8 cellular contexts compared by ENCODE assay signal in the genomic region with DNA sequence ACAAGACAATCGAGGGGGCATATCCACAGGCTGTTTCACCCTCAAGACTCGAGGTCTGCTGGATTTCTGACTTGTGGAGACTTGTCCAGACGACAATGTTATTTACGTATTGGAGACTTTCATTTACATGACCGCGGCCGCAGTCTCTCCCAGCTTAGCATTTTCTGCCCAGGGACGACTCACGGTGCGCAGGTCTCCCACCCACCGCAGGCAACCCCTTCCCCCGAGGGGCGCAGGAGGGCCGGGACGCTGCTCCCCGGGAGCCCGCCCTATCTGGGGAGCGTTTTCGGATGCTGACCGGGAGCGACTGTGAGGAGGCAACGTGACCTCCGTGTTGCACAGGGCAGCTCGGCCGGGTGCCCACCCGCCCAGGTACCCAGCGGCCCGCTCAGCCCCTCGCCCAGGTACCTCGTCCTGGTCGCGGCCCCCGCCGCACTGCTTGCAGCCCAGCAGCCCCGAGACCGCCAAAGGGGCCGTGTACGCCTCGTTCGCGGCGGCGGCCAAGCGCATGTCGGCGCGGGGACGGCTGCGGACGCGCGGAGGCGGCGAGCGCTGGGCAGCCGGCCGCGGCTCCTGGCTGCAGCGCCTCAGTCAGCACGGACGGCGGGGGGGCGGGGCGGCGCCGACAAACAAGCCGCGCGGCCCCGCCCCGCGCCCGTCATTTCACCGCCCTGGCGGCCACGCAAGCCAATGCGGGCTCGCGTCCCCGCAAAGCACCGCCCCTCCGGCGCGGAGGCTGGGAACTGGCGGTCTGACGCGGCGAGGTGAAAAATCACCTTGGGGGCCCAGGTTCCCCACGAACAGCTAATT.
DNase-seq lines count a peak whose midpoint lies in the region; ATAC-seq, FAIRE-seq and TF ChIP-seq lines count a peak whose summit lies in the region.

No MANE protein-coding gene starts in this region.

- WGBS in A549 (ENCODE audit: missing lambda C conversion rate): 2% methylated on average over 22 of the region's 89 CpGs

- peak overlapping the region; percentile 99 for H2AFZ ChIP-seq in keratinocyte (ENCODE audit: control insufficient read depth, low read length)

- ATAC-seq in A549: peak; percentile 97 to 99
- peak; percentile 83 for ATAC-seq in GM18858 (IDR thresholded peaks at IDR 0.05; ENCODE audit: unreplicated experiment)
- peak; percentile 85 for ATAC-seq in HG03135 (IDR thresholded peaks at IDR 0.05; ENCODE audit: unreplicated experiment)
- ATAC-seq in activated CD4-positive, CD25-positive, alpha-beta regulatory T cell treated with anti-CD3 and anti-CD28 coated beads, Interleukin-2, amount 50 U/mL, for 24 hours: peak; percentile 93 to 95
- ATAC-seq in central memory CD8-positive, alpha-beta T cell (replicated peaks; ENCODE audit: extremely low read depth, poor library complexity, severe bottlenecking): peak; percentile 94

- H3K4me2 ChIP-seq in A549 (peak overlapping the region; percentile 80), keratinocyte (ENCODE audit: control insufficient read depth, extremely low read depth, insufficient read depth, low read depth, low read length) (peak overlapping the region; percentile 99)

- TF ChIP-seq CTCF in A549 (IDR thresholded peaks at IDR 0.05): no peak
- no peak for TF ChIP-seq CTCF in keratinocyte (optimal IDR thresholded peaks at IDR 0.05 in 1 of 3, IDR thresholded peaks at IDR 0.05 in 1 of 3, conservative IDR thresholded peaks at IDR 0.05 in 1 of 3; ENCODE audit: extremely low read depth in 1 of 3, insufficient read depth in 2 of 3, low read length in 3 of 3)

- dilution Hi-C loops in keratinocyte (cut with MboI; ENCODE audit: extremely low pct_ligation_motif_present, low sequenced_read_pairs): no loop called here

- no peak for TF ChIP-seq EP300 in A549 (IDR thresholded peaks at IDR 0.05)

- H3K4me1 ChIP-seq in A549 (no peaks in the 10 kb centered on the region; the same call in 2 of the 3 replicates), keratinocyte (ENCODE audit: control insufficient read depth, extremely low read depth, insufficient read depth, low read length) (peaks cover 14% of the 10 kb centered on the region)

- peak overlapping the region; percentile 88 for H3K4me3 ChIP-seq in A549
- peak overlapping the region; percentile 88 to 99 (median 95) for H3K4me3 ChIP-seq in keratinocyte (ENCODE audit: control insufficient read depth in 2 of 3, extremely low read depth in 1 of 3, insufficient read depth in 2 of 3, low read depth in 1 of 3, low read length in 3 of 3)

- no peaks in the 10 kb centered on the region for H3K9me1 ChIP-seq in keratinocyte (ENCODE audit: control insufficient read depth, extremely low read depth, insufficient read depth, low read length)

- no peak for FAIRE-seq in A549 (lab: Jason Lieb, UNC)
- FAIRE-seq in keratinocyte (lab: Jason Lieb, UNC): no peak

- peaks cover 51% of the 10 kb centered on the region for H3K4me1 Mint-ChIP-seq in central memory CD8-positive, alpha-beta T cell

- no peaks in the 10 kb centered on the region for H3K27me3 Mint-ChIP-seq in central memory CD8-positive, alpha-beta T cell

- no peaks in the 10 kb centered on the region for H3K27me3 ChIP-seq in keratinocyte (ENCODE audit: control insufficient read depth, extremely low read depth, insufficient read depth, low read length)

- TF ChIP-seq RAD21 in A549 (conservative IDR thresholded peaks at IDR 0.05 in 1 of 2, IDR thresholded peaks at IDR 0.05 in 1 of 2): no peak

- peak; percentile 30 to 77 for DNase-seq in A549 (ENCODE audit: low read depth in 1 of 2, low spot score in 1 of 2)
- peak; percentile 88 for DNase-seq in NCI-H226
- DNase-seq in central memory CD8-positive, alpha-beta T cell (ENCODE audit: low spot score in 2 of 2): peak; percentile 81 to 82
- DNase-seq in keratinocyte (ENCODE audit: low read depth, low spot score): no peak
- DNase-seq in stimulated activated CD4-positive, alpha-beta T cell treated with anti-CD3 and anti-CD28 coated beads, Interleukin-12 subunit alpha, Interleukin-12 subunit beta, amount 100 ng/mL, for 4 hours: peak; percentile 91

- peak overlapping the region; percentile 94 for H3K9ac ChIP-seq in keratinocyte (ENCODE audit: control insufficient read depth, extremely low read depth, insufficient read depth, low read length)

- peaks cover 9% of the 10 kb centered on the region for H3K36me3 Mint-ChIP-seq in central memory CD8-positive, alpha-beta T cell (ENCODE audit: insufficient read depth)

- H3K4me3 Mint-ChIP-seq in central memory CD8-positive, alpha-beta T cell: peak overlapping the region; percentile 93

- CTCF ChIA-PET in A549 (lab: Yijun Ruan, JAX): no interaction called here

- H4K20me1 ChIP-seq in keratinocyte (ENCODE audit: control insufficient read depth, extremely low read depth, insufficient read depth, low read length): no peaks in the 10 kb centered on the region

- H3K36me3 ChIP-seq in keratinocyte (ENCODE audit: control insufficient read depth in 2 of 2, extremely low read depth in 1 of 2, insufficient read depth in 2 of 2, low read length in 2 of 2): no peaks in the 10 kb centered on the region

- TF ChIP-seq POLR2A in A549 (IDR thresholded peaks at IDR 0.05; ENCODE audit: low read length): peak; percentile 36; the same call in 1 of the 2 replicates

- H3K9me3 ChIP-seq in A549 (no peaks in the 10 kb centered on the region), keratinocyte (ENCODE audit: control insufficient read depth, low read depth, low read length) (no peaks in the 10 kb centered on the region)

- peak overlapping the region; percentile 86 to 99 for H3K27ac ChIP-seq in A549
- H3K27ac ChIP-seq in keratinocyte (ENCODE audit: control insufficient read depth, insufficient read depth, low read length): peak overlapping the region; percentile 96

- H3K27ac Mint-ChIP-seq in central memory CD8-positive, alpha-beta T cell (ENCODE audit: low read depth): peak overlapping the region; percentile 99

- POLR2A ChIA-PET in A549 (lab: Yijun Ruan, JAX): interaction anchor here (0.9 to 1.0 kb wide), 2 partner anchors 85 to 451 kb away, joined by 3 to 4 read pairs; no protein-coding TSS in a partner anchor

- H3K79me2 ChIP-seq in keratinocyte (ENCODE audit: control insufficient read depth, insufficient read depth, low read length): peaks cover 32% of the 10 kb centered on the region

- H3K9me3 Mint-ChIP-seq in central memory CD8-positive, alpha-beta T cell: no peaks in the 10 kb centered on the region

TF ChIP-seq in A549, 52 proteins besides CTCF, POLR2A, EP300 and RAD21:
- TF ChIP-seq PHF8 (IDR thresholded peaks at IDR 0.05; ENCODE audit: borderline replicate concordance, low read depth) (peak; percentile 31; the same call in 1 of the 2 replicates), GATA3 (IDR thresholded peaks at IDR 0.05; ENCODE audit: borderline replicate concordance) (no peak)
- TF ChIP-seq, protein P1, sequence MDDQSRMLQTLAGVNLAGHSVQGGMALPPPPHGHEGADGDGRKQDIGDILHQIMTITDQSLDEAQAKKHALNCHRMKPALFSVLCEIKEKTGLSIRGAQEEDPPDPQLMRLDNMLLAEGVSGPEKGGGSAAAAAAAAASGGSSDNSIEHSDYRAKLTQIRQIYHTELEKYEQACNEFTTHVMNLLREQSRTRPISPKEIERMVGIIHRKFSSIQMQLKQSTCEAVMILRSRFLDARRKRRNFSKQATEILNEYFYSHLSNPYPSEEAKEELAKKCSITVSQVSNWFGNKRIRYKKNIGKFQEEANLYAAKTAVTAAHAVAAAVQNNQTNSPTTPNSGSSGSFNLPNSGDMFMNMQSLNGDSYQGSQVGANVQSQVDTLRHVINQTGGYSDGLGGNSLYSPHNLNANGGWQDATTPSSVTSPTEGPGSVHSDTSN (IDR thresholded peaks at IDR 0.05): peak; percentile 97
